ENCODE assay signal across 32 cellular contexts in the genomic region with DNA sequence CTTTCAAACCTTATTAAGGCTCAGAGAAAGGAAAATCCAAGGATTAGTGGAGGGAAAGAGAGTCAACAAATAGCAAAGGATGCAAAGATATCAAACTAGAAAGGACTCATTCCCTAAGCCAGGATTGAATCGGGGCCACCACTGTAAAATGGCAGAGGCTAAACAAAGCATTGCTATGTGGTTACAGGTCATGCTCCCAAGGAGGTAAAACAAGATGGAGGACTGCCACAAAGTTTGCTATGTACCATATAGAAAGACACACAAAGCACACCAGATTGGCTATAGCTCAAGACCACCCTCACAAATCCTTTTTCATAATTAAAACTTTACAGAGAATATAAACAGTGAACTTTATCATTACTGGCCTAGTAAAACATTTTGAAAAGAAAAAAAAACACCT. TPM values are rescaled to one million over a fixed set of nuclear protein-coding genes. Genes with fewer than 3 reads are reported as not detected.
"Had no signal": no experiment of that assay in that cellular context is flagged by ENCODE, and none has a peak within 500 bp of the region (broad histone marks: within the 10 kb centered on the region; RNA-seq: fewer than 3 reads in every experiment).

No MANE protein-coding gene starts in this region.

- H3K4me3 Mint-ChIP-seq: activated CD4-positive, alpha-beta memory T cell treated with anti-CD3 and anti-CD28 coated beads, Interleukin-2, amount 10 ng/mL, durations not matched to agents 7 days and 5 days; activated CD4-positive, alpha-beta T cell treated with anti-CD3 and anti-CD28 coated beads, Interleukin-2, amount 10 ng/mL, durations not matched to agents 7 days and 5 days; activated CD8-positive, alpha-beta memory T cell treated with anti-CD3 and anti-CD28 coated beads, Interleukin-2, amount 10 ng/mL, durations not matched to agents 7 days and 5 days; activated naive CD4-positive, alpha-beta T cell treated with anti-CD3 and anti-CD28 coated beads, Interleukin-2, amount 10 ng/mL, durations not matched to agents 7 days and 5 days; activated naive CD8-positive, alpha-beta T cell treated with anti-CD3 and anti-CD28 coated beads for 36 hours had no signal

- ATAC-seq: activated CD8-positive, alpha-beta memory T cell treated with anti-CD3 and anti-CD28 coated beads, Interleukin-2, amount 10 ng/mL, durations not matched to agents 7 days and 5 days; K562; PC-3 had no signal

- H3K27ac ChIP-seq: brain microvascular endothelial cell, Peyer's patch, SJSA1 had no signal

- H3K36me3 ChIP-seq: brain microvascular endothelial cell, Peyer's patch, SJSA1 had no signal

- H3K4me3 ChIP-seq: K562, Peyer's patch, SJSA1 had no signal

- H3K27ac Mint-ChIP-seq: activated CD4-positive, alpha-beta memory T cell treated with anti-CD3 and anti-CD28 coated beads, Interleukin-2, amount 10 ng/mL, durations not matched to agents 7 days and 5 days; activated CD4-positive, alpha-beta T cell treated with anti-CD3 and anti-CD28 coated beads, Interleukin-2, amount 10 ng/mL, durations not matched to agents 7 days and 5 days; activated CD8-positive, alpha-beta memory T cell treated with anti-CD3 and anti-CD28 coated beads, Interleukin-2, amount 10 ng/mL, durations not matched to agents 7 days and 5 days; activated naive CD4-positive, alpha-beta T cell treated with anti-CD3 and anti-CD28 coated beads, Interleukin-2, amount 10 ng/mL, durations not matched to agents 7 days and 5 days; activated naive CD8-positive, alpha-beta T cell treated with anti-CD3 and anti-CD28 coated beads for 36 hours had no signal

- DNase-seq: activated CD4-positive, alpha-beta memory T cell treated with anti-CD3 and anti-CD28 coated beads, Interleukin-2, amount 10 ng/mL, durations not matched to agents 7 days and 5 days; activated CD4-positive, alpha-beta T cell treated with anti-CD3 and anti-CD28 coated beads, Interleukin-2, amount 10 ng/mL, durations not matched to agents 7 days and 5 days; activated CD8-positive, alpha-beta memory T cell treated with anti-CD3 and anti-CD28 coated beads for 24 hours; activated CD8-positive, alpha-beta memory T cell treated with anti-CD3 and anti-CD28 coated beads, Interleukin-2, amount 10 ng/mL, durations not matched to agents 7 days and 5 days; activated CD8-positive, alpha-beta memory T cell treated with anti-CD3 and anti-CD28 coated beads, Interleukin-2, amount 50 U/mL, for 48 hours; activated effector memory CD4-positive, alpha-beta T cell treated with Interleukin-2 at 50 U/mL for 16 hours; activated naive CD4-positive, alpha-beta T cell treated with anti-CD3 and anti-CD28 coated beads, Interleukin-2, amount 10 ng/mL, durations not matched to agents 7 days and 5 days; activated naive CD8-positive, alpha-beta T cell treated with anti-CD3 and anti-CD28 coated beads for 36 hours; amniotic stem cell; aorta; brain microvascular endothelial cell; central memory CD4-positive, alpha-beta T cell; NCI-H1105; NCI-H1417 treated with DMSO at 0.1 percent for 48 hours; NCI-H187 treated with DMSO at 0.1 percent for 48 hours; NCI-H2081; NCI-H2171 treated with DMSO at 0.1 percent for 48 hours; NCI-H2227 treated with DMSO at 0.1 percent for 48 hours; NCI-H446; NCI-H510A treated with DMSO at 0.1 percent for 48 hours; NCI-H69; NK-92 treated with Interleukin-12 subunit alpha and Interleukin-12 subunit beta, amount 100 ng/mL, for 24 hours; PC-3; Peyer's patch; RPMI8226; SHP77 treated with DMSO at 0.1 percent for 48 hours; SK-N-SH had no signal

- H3K27me3 Mint-ChIP-seq: activated naive CD4-positive, alpha-beta T cell treated with anti-CD3 and anti-CD28 coated beads, Interleukin-2, amount 10 ng/mL, durations not matched to agents 7 days and 5 days; activated naive CD8-positive, alpha-beta T cell treated with anti-CD3 and anti-CD28 coated beads for 36 hours had no signal

- H3K4me1 Mint-ChIP-seq: activated CD4-positive, alpha-beta memory T cell treated with anti-CD3 and anti-CD28 coated beads, Interleukin-2, amount 10 ng/mL, durations not matched to agents 7 days and 5 days; activated CD4-positive, alpha-beta T cell treated with anti-CD3 and anti-CD28 coated beads, Interleukin-2, amount 10 ng/mL, durations not matched to agents 7 days and 5 days; activated CD8-positive, alpha-beta memory T cell treated with anti-CD3 and anti-CD28 coated beads, Interleukin-2, amount 10 ng/mL, durations not matched to agents 7 days and 5 days; activated naive CD4-positive, alpha-beta T cell treated with anti-CD3 and anti-CD28 coated beads, Interleukin-2, amount 10 ng/mL, durations not matched to agents 7 days and 5 days; activated naive CD8-positive, alpha-beta T cell treated with anti-CD3 and anti-CD28 coated beads for 36 hours had no signal

- H3K27me3 ChIP-seq: brain microvascular endothelial cell, Peyer's patch, SJSA1 had no signal

- H3K36me3 Mint-ChIP-seq: activated CD8-positive, alpha-beta memory T cell treated with anti-CD3 and anti-CD28 coated beads, Interleukin-2, amount 10 ng/mL, durations not matched to agents 7 days and 5 days; activated naive CD4-positive, alpha-beta T cell treated with anti-CD3 and anti-CD28 coated beads, Interleukin-2, amount 10 ng/mL, durations not matched to agents 7 days and 5 days; activated naive CD8-positive, alpha-beta T cell treated with anti-CD3 and anti-CD28 coated beads for 36 hours had no signal

- H3K9me3 Mint-ChIP-seq: activated CD4-positive, alpha-beta memory T cell treated with anti-CD3 and anti-CD28 coated beads, Interleukin-2, amount 10 ng/mL, durations not matched to agents 7 days and 5 days; activated CD4-positive, alpha-beta T cell treated with anti-CD3 and anti-CD28 coated beads, Interleukin-2, amount 10 ng/mL, durations not matched to agents 7 days and 5 days; activated naive CD4-positive, alpha-beta T cell treated with anti-CD3 and anti-CD28 coated beads, Interleukin-2, amount 10 ng/mL, durations not matched to agents 7 days and 5 days; activated naive CD8-positive, alpha-beta T cell treated with anti-CD3 and anti-CD28 coated beads for 36 hours had no signal

- H3K9ac ChIP-seq: SK-N-SH had no signal

- H3K4me1 ChIP-seq: Peyer's patch, SJSA1 had no signal

- FAIRE-seq: K562, TTC549 had no signal

- H3K4me2 ChIP-seq: SK-N-SH had no signal

- H3K9me3 ChIP-seq: Peyer's patch, SJSA1, SK-N-SH had no signal

RNA-seq across cellular contexts. Expression of a gene that starts 25.9 kb away (rescaled TPM):
- total RNA-seq: activated CD4-positive, alpha-beta memory T cell treated with anti-CD3 and anti-CD28 coated beads, Interleukin-2, amount 10 ng/mL, durations not matched to agents 7 days and 5 days; activated CD4-positive, alpha-beta T cell treated with anti-CD3 and anti-CD28 coated beads, Interleukin-2, amount 10 ng/mL, durations not matched to agents 7 days and 5 days; activated CD8-positive, alpha-beta memory T cell treated with anti-CD3 and anti-CD28 coated beads, Interleukin-2, amount 10 ng/mL, durations not matched to agents 7 days and 5 days; activated naive CD8-positive, alpha-beta T cell treated with anti-CD3 and anti-CD28 coated beads for 36 hours; aorta; cerebellum; PC-3; Peyer's patch; SJSA1; T-helper 2 cell treated with Interferon-gamma antibody and Interleukin-4, amounts not matched to agents 100 ng/mL and 5 ng/mL, for 36 hours had no signal
- polyA plus RNA-seq: aorta had no signal
